Comparison of ENCODE assay signal across 12 cellular contexts in the genomic region with DNA sequence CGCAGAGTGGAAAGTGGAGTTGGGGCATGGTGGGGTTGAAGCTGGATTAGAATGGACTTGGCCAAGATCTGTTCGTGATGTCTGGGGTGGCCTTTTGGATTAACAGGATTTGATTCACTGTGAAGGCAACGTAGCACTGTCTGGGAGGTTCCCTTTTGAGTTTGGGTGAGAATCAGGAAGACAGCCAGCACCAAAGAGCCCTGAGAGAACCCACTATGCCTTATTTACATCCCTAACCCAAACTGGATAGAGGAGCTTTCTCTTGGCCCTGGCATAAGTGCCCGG.
A peak's percentile ranks its signal among the peaks of the same experiment; 100 is the strongest.
DNase-seq lines count a peak whose midpoint lies in the region; ATAC-seq and TF ChIP-seq lines count a peak whose summit lies in the region.
"Had no signal": no experiment of that assay in that cellular context is flagged by ENCODE, and none has a peak within 500 bp of the region (broad histone marks: within the 10 kb centered on the region; RNA-seq: fewer than 3 reads in every experiment).

No MANE protein-coding gene starts in this region.

- H3K27ac Mint-ChIP-seq in nephron (peak overlapping the region; percentile 97 to 100 (median 99)), H9 (peak overlapping the region in 1 of 3 experiments; percentile 30; a peak in 1 of 7 replicates)
- H3K27ac Mint-ChIP-seq: activated T-helper 2 cell treated with anti-CD3 and anti-CD28 coated beads, Interferon-gamma antibody, Interleukin-2, Interleukin-4, amounts not matched to agents 10 μg/mL and 5 μg/mL and 100 μg/mL, durations not matched to agents 14 hours and 24 hours and 36 hours; T-helper 1 cell treated with Interleukin-12 subunit alpha and Interleukin-12 subunit beta and Interleukin-4 antibody, amounts not matched to agents 30 μg/mL and 1 μg/mL, for 36 hours had no signal

- H3K36me3 ChIP-seq in Panc1 (ENCODE audit: control insufficient read depth, insufficient read depth, low read length): no peaks in the 10 kb centered on the region
- H3K36me3 ChIP-seq in ectodermal cell (ENCODE audit: control insufficient read depth, insufficient read depth, low read length): no peaks in the 10 kb centered on the region
- H3K36me3 ChIP-seq in stomach smooth muscle (ENCODE audit: control insufficient read depth in 2 of 2, insufficient read depth in 2 of 2, low read length in 2 of 2): no peaks in the 10 kb centered on the region

- intact Hi-C loops in Panc1 (cut with micrococcal nuclease; ENCODE audit: unreplicated experiment): no loop called here

- H3K23me2 ChIP-seq in H9 (ENCODE audit: insufficient read length, low read depth, low read length, poor library complexity, severe bottlenecking): no peaks in the 10 kb centered on the region

- H3K4me1 Mint-ChIP-seq in nephron (peaks cover 86% of the 10 kb centered on the region), H9 (peaks cover 51% of the 10 kb centered on the region in 2 experiments)

- TF ChIP-seq CTCF in Panc1 (IDR thresholded peaks at IDR 0.05) (no peak), nephron (IDR thresholded peaks at IDR 0.05; ENCODE audit: unreplicated experiment in 3 of 3) (no peak), H9 (conservative IDR thresholded peaks at IDR 0.05) (no peak), GM10266 (IDR thresholded peaks at IDR 0.05; ENCODE audit: control insufficient read depth, insufficient read depth, low read depth, missing control alignments) (no peak)

- H3K18ac ChIP-seq in H9 (ENCODE audit: insufficient read length, low read depth, low read length): no peak overlapping the region

- H2AFZ ChIP-seq in H9 (ENCODE audit: low read length): no peak overlapping the region
- H2AFZ ChIP-seq: PC-9 had no signal

- CTCF ChIA-PET in Panc1 (lab: Charles Lee): no interaction called here

- H3K23ac ChIP-seq in H9 (ENCODE audit: insufficient read length, low read depth, low read length): no peak overlapping the region

- H3K27me3 ChIP-seq in Panc1 (ENCODE audit: control insufficient read depth, insufficient read depth, low read length) (no peaks in the 10 kb centered on the region), ectodermal cell (ENCODE audit: control insufficient read depth, insufficient read depth, low read length, poor library complexity, severe bottlenecking) (no peaks in the 10 kb centered on the region), stomach smooth muscle (ENCODE audit: control insufficient read depth in 1 of 2, insufficient read depth in 2 of 2, low read length in 2 of 2) (no peaks in the 10 kb centered on the region), H9 (ENCODE audit: insufficient read depth, low read length) (no peaks in the 10 kb centered on the region)

- H3K56ac ChIP-seq in H9 (ENCODE audit: insufficient read length, low read depth, low read length): no peak overlapping the region

- H3K4ac ChIP-seq in H9 (ENCODE audit: low read depth, low read length): no peak overlapping the region

- no peak overlapping the region for H4K91ac ChIP-seq in H9 (ENCODE audit: insufficient read length, low read depth, low read length)

- H3K27ac ChIP-seq in Panc1 (ENCODE audit: low read length) (peak overlapping the region; percentile 39; the same call in 1 of the 2 replicates), ectodermal cell (ENCODE audit: insufficient read depth, low read depth, low read length, poor library complexity, severe bottlenecking) (peak overlapping the region; percentile 82), stomach smooth muscle (ENCODE audit: low read length) (peak overlapping the region; percentile 94), H9 (ENCODE audit: insufficient read length, low read depth, low read length) (no peak overlapping the region)
- H3K27ac ChIP-seq: PC-9 had no signal

- H3K9me3 Mint-ChIP-seq in nephron (peaks cover 24% of the 10 kb centered on the region), H9 (peaks cover 0 to 2% of the 10 kb centered on the region in 2 experiments; a peak in 3 of 5 replicates)
- H3K9me3 Mint-ChIP-seq: activated T-helper 2 cell treated with anti-CD3 and anti-CD28 coated beads, Interferon-gamma antibody, Interleukin-2, Interleukin-4, amounts not matched to agents 10 μg/mL and 5 μg/mL and 100 μg/mL, durations not matched to agents 14 hours and 24 hours and 36 hours had no signal

- no peak for DNase-seq in Panc1 (ENCODE audit: low read depth, low spot score)
- DNase-seq in H9: no peak
- DNase-seq in GM10266 (ENCODE audit: extremely low spot score): no peak
- DNase-seq: PC-9; stimulated activated CD4-positive, alpha-beta T cell treated with anti-CD3 and anti-CD28 coated beads, Interleukin-15, amount 100 ng/mL, for 24 hours had no signal

- no peaks in the 10 kb centered on the region for H3K79me2 ChIP-seq in H9 (ENCODE audit: insufficient read depth, low read length)

- H3K4me3 Mint-ChIP-seq in nephron (peak overlapping the region in 2 of 3 experiments; percentile 0 to 3), H9 (no peak overlapping the region)
- H3K4me3 Mint-ChIP-seq: T-helper 1 cell treated with Interleukin-12 subunit alpha and Interleukin-12 subunit beta and Interleukin-4 antibody, amounts not matched to agents 30 μg/mL and 1 μg/mL, for 36 hours had no signal

- H4K5ac ChIP-seq in H9 (ENCODE audit: insufficient read length, low read depth, low read length): no peak overlapping the region

- no peaks in the 10 kb centered on the region for H3K27me3 Mint-ChIP-seq in nephron (ENCODE audit: low read depth)
- no peaks in the 10 kb centered on the region for H3K27me3 Mint-ChIP-seq in H9 (ENCODE audit: low read depth)

- peak overlapping the region; percentile 25 to 51 for H3K9ac ChIP-seq in stomach smooth muscle (ENCODE audit: low read length in 2 of 2)
- no peak overlapping the region for H3K9ac ChIP-seq in H9 (ENCODE audit: extremely low read depth, insufficient read length, low read length)

- WGBS in ectodermal cell, 2 experiments: 87 to 92% methylated on average over 4 of the region's 4 CpGs
- WGBS in H9 (ENCODE audit: extremely low coverage, insufficient read length, low lambda C conversion rate): no CpG with 5 or more reads among the region's 4 CpGs

- no peaks in the 10 kb centered on the region for H3K79me1 ChIP-seq in H9 (ENCODE audit: insufficient read depth, low read depth, low read length, poor library complexity, severe bottlenecking)

- no peak overlapping the region for H4K8ac ChIP-seq in H9 (replicated peaks; ENCODE audit: insufficient read length, low read depth, low read length)

- H2BK120ac ChIP-seq in H9 (ENCODE audit: low read depth, low read length, poor library complexity, severe bottlenecking): no peak overlapping the region

- H2AK5ac ChIP-seq in H9 (ENCODE audit: insufficient read length, low read length): no peak overlapping the region

- no peak overlapping the region for H3T11ph ChIP-seq in H9 (ENCODE audit: low read length)

- POLR2A ChIA-PET in Panc1 (lab: Charles Lee): no interaction called here

- H3K14ac ChIP-seq in H9 (ENCODE audit: insufficient read depth, low read length): no peak overlapping the region

- no TSS peak for BruUV-seq in Panc1 (replicated peaks; lab: Mats Ljungman, UMichigan)

- no peak overlapping the region for H2BK5ac ChIP-seq in H9 (ENCODE audit: insufficient read length, low read length)

- no peak for ATAC-seq in Panc1
- no peak for ATAC-seq in HG02970 (IDR thresholded peaks at IDR 0.05; ENCODE audit: low FRiP score, unreplicated experiment)
- ATAC-seq in GM18498 (IDR thresholded peaks at IDR 0.05; ENCODE audit: unreplicated experiment): no peak

- H3K9me3 ChIP-seq in Panc1 (ENCODE audit: control insufficient read depth, insufficient read depth, low read depth, low read length) (no peaks in the 10 kb centered on the region), ectodermal cell (ENCODE audit: control insufficient read depth, low read length) (no peaks in the 10 kb centered on the region), stomach smooth muscle (ENCODE audit: control insufficient read depth in 2 of 2, low read length in 2 of 2) (no peaks in the 10 kb centered on the region), H9 (ENCODE audit: control insufficient read depth, low read depth, low read length) (no peaks in the 10 kb centered on the region)

- no peak overlapping the region for H3K4me3 ChIP-seq in Panc1 (ENCODE audit: low read depth in 2 of 2, low read length in 2 of 2)
- no peak overlapping the region for H3K4me3 ChIP-seq in ectodermal cell (ENCODE audit: insufficient read depth, low read depth, low read length)
- no peak overlapping the region for H3K4me3 ChIP-seq in stomach smooth muscle (ENCODE audit: low read length in 2 of 2)
- H3K4me3 ChIP-seq: PC-9 had no signal

- H2BK15ac ChIP-seq in H9 (ENCODE audit: low read depth, low read length): no peak overlapping the region

- no peaks in the 10 kb centered on the region for H3K4me1 ChIP-seq in Panc1 (ENCODE audit: control insufficient read depth, insufficient read depth, low read length)
- H3K4me1 ChIP-seq in ectodermal cell (ENCODE audit: control insufficient read depth, insufficient read depth, low read length): peaks cover 44% of the 10 kb centered on the region
- peaks cover 63% of the 10 kb centered on the region for H3K4me1 ChIP-seq in stomach smooth muscle (ENCODE audit: control insufficient read depth, insufficient read depth, low read length)
- H3K4me1 ChIP-seq in H9 (ENCODE audit: insufficient read depth, low read length): 0 out of 2 replicates have a peak, but pooled peaks cover 2% of the 10 kb centered on the region

- H2BK12ac ChIP-seq in H9 (ENCODE audit: insufficient read length, low read depth, low read length): no peak overlapping the region

- H2BK20ac ChIP-seq in H9 (ENCODE audit: low read depth, low read length, poor library complexity, severe bottlenecking): no peak overlapping the region

- no peak overlapping the region for H3K4me2 ChIP-seq in H9 (ENCODE audit: insufficient read depth, insufficient read length, low read length)
- H3K4me2 ChIP-seq: PC-9 had no signal

- H4K20me1 ChIP-seq in H9 (ENCODE audit: control insufficient read depth, insufficient read depth, insufficient read length): no peaks in the 10 kb centered on the region

- in situ Hi-C loops in Panc1 (cut with HindIII; ENCODE audit: low pct_unique_long_range_greater_than_20kb, low sequenced_read_pairs): no loop called here

- H3K36me3 Mint-ChIP-seq in nephron (ENCODE audit: low read depth) (peaks cover 14% of the 10 kb centered on the region), H9 (ENCODE audit: insufficient read depth in 1 of 3, low read depth in 3 of 3) (peaks cover 0 to 11% (median 7%) of the 10 kb centered on the region in 3 experiments; a peak in 5 of 7 replicates)

Comparison
In these comparisons a context has a peak if more than half of its experiments do, and no peak if none do; other contexts are left out.
1. H3K4me3 Mint-ChIP-seq: peak in nephron (2 of 3); none in H9 (0 of 2).